Comparison of ENCODE assay signal across 26 cellular contexts in the genomic region with DNA sequence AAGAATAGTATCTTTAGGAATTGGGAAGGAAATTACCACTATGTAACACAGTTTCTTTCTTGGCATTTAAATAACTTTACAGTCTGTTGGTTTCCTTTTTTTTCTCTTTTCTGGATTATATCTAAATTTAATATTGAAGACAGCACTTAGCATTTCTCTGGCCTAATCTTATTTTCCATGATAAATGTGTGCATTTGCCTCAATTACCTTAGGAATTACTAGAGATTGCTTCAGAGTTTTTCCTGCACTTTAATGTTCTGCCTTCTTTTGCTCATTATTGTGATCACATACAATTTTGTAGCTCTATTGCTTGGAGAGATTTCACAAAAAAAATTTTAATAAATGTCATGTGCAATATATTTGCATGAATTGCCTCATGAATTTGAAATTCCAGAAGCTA.
"Had no signal": no experiment of that assay in that cellular context is flagged by ENCODE, and none has a peak within 500 bp of the region (broad histone marks: within the 10 kb centered on the region; RNA-seq: fewer than 3 reads in every experiment).

No MANE protein-coding gene starts in this region.

- H3K36me3 ChIP-seq: adrenal gland, brain microvascular endothelial cell, breast epithelium had no signal

- H3K27ac ChIP-seq: adrenal gland, body of pancreas, brain microvascular endothelial cell, breast epithelium, VCaP had no signal

- H3K9me3 ChIP-seq: adrenal gland, body of pancreas, breast epithelium had no signal

- DNase-seq: activated B cell treated with CpG ODN at 0.5 μM for 24 hours; activated CD4-positive, alpha-beta T cell treated with anti-CD3 and anti-CD28 coated beads for 4 hours; activated CD4-positive, alpha-beta T cell treated with anti-CD3 and anti-CD28 coated beads, Interleukin-2, amount 10 ng/mL, durations not matched to agents 24 days and 14 days; activated CD4-positive, alpha-beta T cell treated with anti-CD3 and anti-CD28 coated beads, Interleukin-2, amount 50 U/mL, for 1 hour; activated CD4-positive, alpha-beta T cell treated with anti-CD3 and anti-CD28 coated beads, Interleukin-2, amount 50 U/mL, for 4 hours; activated CD4-positive, CD25-positive, alpha-beta regulatory T cell treated with anti-CD3 and anti-CD28 coated beads, Interleukin-2, amount 50 U/mL, for 72 hours; activated CD8-positive, alpha-beta memory T cell treated with anti-CD3 and anti-CD28 coated beads, Interleukin-2, amount 50 U/mL, for 4 hours; activated effector memory CD4-positive, alpha-beta T cell treated with anti-CD3 and anti-CD28 coated beads, Interleukin-2, amount 50 U/mL, for 16 hours; activated gamma-delta T cell treated with Interleukin-2 at 50 U/mL for 16 hours; activated naive CD4-positive, alpha-beta T cell; activated naive CD4-positive, alpha-beta T cell treated with anti-CD3 and anti-CD28 coated beads, Interleukin-2, amount 50 U/mL, for 16 hours; activated naive CD8-positive, alpha-beta T cell treated with anti-CD3 and anti-CD28 coated beads for 36 hours; activated T-cell treated with anti-CD3 and anti-CD28 coated beads for 4 hours; activated T-cell treated with anti-CD3 and anti-CD28 coated beads, Interleukin-2, amount 50 U/mL, for 1 hour; activated T-cell treated with anti-CD3 and anti-CD28 coated beads, Interleukin-2, amount 50 U/mL, for 4 hours; adrenal gland; amniotic stem cell; aorta; body of pancreas; brain microvascular endothelial cell; central memory CD4-positive, alpha-beta T cell; T-helper 1 cell; T-helper 2 cell; T-helper 9 cell had no signal

- H3K4me1 ChIP-seq: adrenal gland, body of pancreas, breast epithelium had no signal

- H3K27me3 ChIP-seq: adrenal gland, body of pancreas, brain microvascular endothelial cell, breast epithelium had no signal

- H3K4me3 ChIP-seq: adrenal gland, body of pancreas, breast epithelium had no signal

- ATAC-seq: body of pancreas had no signal
